ENCODE assay signal across 9 cellular contexts in the genomic region with DNA sequence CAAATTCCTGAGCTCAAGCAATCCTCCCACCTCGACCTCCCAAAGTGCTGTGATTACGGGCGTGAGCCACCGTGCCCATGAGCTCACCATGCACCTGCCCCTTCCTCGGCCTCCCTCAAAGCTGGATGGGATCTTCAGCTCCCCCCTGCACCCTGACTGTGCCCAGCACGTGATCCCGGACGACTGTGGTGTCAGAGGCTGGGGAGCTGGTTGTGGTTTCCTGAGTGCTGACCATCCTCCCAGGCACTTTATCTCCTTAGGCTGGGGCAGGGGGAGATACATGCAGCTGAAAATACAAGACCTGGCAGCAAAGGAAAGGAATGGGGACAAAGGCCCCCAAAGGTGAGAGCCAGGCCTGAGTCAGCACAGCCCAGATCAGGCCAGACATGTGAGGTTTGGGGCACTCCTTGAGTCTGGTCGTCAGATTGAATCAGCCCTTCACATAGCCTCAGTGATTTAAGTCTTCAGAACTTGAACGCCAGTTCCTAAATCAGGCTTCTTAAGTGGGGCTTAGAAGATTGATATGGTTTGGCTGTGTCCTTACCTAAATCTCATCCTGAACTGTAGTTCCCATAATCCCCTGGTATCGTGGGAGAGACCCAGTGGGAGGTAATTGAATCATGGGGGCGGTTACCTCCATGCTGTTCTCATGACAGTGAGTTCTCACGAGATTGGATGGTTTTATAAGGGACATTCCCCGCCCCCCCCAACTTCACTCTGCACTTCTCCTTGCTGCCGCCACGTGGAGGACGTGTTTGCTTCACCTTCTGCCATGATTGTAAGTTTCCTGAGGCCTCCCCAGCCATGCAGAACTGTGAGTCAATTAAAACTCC. TPM values are rescaled to one million over a fixed set of nuclear protein-coding genes. Genes with fewer than 3 reads are reported as not detected.
DNase-seq lines count a peak whose midpoint lies in the region; ATAC-seq and TF ChIP-seq lines count a peak whose summit lies in the region.
"Had no signal": no experiment of that assay in that cellular context is flagged by ENCODE, and none has a peak within 500 bp of the region (broad histone marks: within the 10 kb centered on the region; RNA-seq: fewer than 3 reads in every experiment).

No MANE protein-coding gene starts in this region.

- peaks cover 4% of the 10 kb centered on the region for H3K4me1 ChIP-seq in CD8-positive, alpha-beta T cell (ENCODE audit: insufficient read depth, low read length)
- H3K4me1 ChIP-seq in endodermal cell (ENCODE audit: control insufficient read depth, insufficient read depth, low read length) = peaks cover 7% of the 10 kb centered on the region

- DNase-seq in CD8-positive, alpha-beta T cell = peak in 1 of 7 experiments; percentile 42
- DNase-seq in T follicular helper cell (ENCODE audit: low read depth) (peak; percentile 7), endodermal cell (peak; percentile 89), NCI-H1417 treated with DMSO at 0.1 percent for 48 hours (lab: John Stamatoyannopoulos, UW) (no peak)
- peak; percentile 24 to 26 for DNase-seq in stimulated activated CD8-positive, alpha-beta memory T cell treated with anti-CD3 and anti-CD28 coated beads, Interleukin-15, amount 100 ng/mL, for 48 hours (ENCODE audit: low read depth in 2 of 2)

- peaks cover 4% of the 10 kb centered on the region for H3K27me3 Mint-ChIP-seq in CD8-positive, alpha-beta T cell (ENCODE audit: low read depth)
- H3K27me3 Mint-ChIP-seq in endodermal cell (ENCODE audit: insufficient read depth) = no peaks in the 10 kb centered on the region

- peaks cover 13% of the 10 kb centered on the region for H3K36me3 Mint-ChIP-seq in CD8-positive, alpha-beta T cell
- peaks cover 11% of the 10 kb centered on the region for H3K36me3 Mint-ChIP-seq in endodermal cell (ENCODE audit: low read depth)

- H3K4me3 ChIP-seq in CD8-positive, alpha-beta T cell (ENCODE audit: low read depth, low read length) = no peak overlapping the region
- H3K4me3 ChIP-seq in endodermal cell (ENCODE audit: low read length) = no peak overlapping the region

- peaks cover 2% of the 10 kb centered on the region for H3K4me1 Mint-ChIP-seq in CD8-positive, alpha-beta T cell (ENCODE audit: low read depth)
- peaks cover 4% of the 10 kb centered on the region for H3K4me1 Mint-ChIP-seq in endodermal cell

- POLR2A ChIA-PET in CD8-positive, alpha-beta T cell (lab: Charles Lee) = interaction anchor here (1.0 kb wide), 1 partner anchor 59 kb away, joined by 3 read pairs; no protein-coding TSS in a partner anchor

- no peaks in the 10 kb centered on the region for H3K27me3 ChIP-seq in CD8-positive, alpha-beta T cell (ENCODE audit: insufficient read depth, low read length)
- H3K27me3 ChIP-seq in endodermal cell (ENCODE audit: control insufficient read depth, insufficient read depth, low read length, poor library complexity, severe bottlenecking) = no peaks in the 10 kb centered on the region

- H3K27ac Mint-ChIP-seq in CD8-positive, alpha-beta T cell = no peak overlapping the region
- no peak overlapping the region for H3K27ac Mint-ChIP-seq in endodermal cell

- no peaks in the 10 kb centered on the region for H3K36me3 ChIP-seq in CD8-positive, alpha-beta T cell (ENCODE audit: insufficient read depth, low read length)
- peaks cover 4% of the 10 kb centered on the region for H3K36me3 ChIP-seq in endodermal cell (ENCODE audit: control insufficient read depth, insufficient read depth, low read length)

- no peak overlapping the region for H3K27ac ChIP-seq in CD8-positive, alpha-beta T cell (ENCODE audit: low read depth, low read length)
- no peak overlapping the region for H3K27ac ChIP-seq in endodermal cell (ENCODE audit: low read depth, low read length)
- H3K27ac ChIP-seq: thoracic aorta had no signal

- peak; percentile 53 for ATAC-seq in CD8-positive, alpha-beta T cell
- peak; percentile 34 for ATAC-seq in HG02642 (IDR thresholded peaks at IDR 0.05; ENCODE audit: poor library complexity, unreplicated experiment)
- ATAC-seq in HG02678 (IDR thresholded peaks at IDR 0.05; ENCODE audit: unreplicated experiment) = no peak
- no peak for ATAC-seq in HG03565 (IDR thresholded peaks at IDR 0.05; ENCODE audit: unreplicated experiment)

- WGBS in endodermal cell (ENCODE audit: insufficient coverage in 1 of 2, insufficient read length in 1 of 2), 2 experiments = 74 to 83% methylated on average over 10 to 17 of the region's 17 CpGs

- no peak overlapping the region for H3K9ac ChIP-seq in endodermal cell (ENCODE audit: extremely low read depth, low read length, poor library complexity, severe bottlenecking)

- CTCF ChIA-PET in CD8-positive, alpha-beta T cell (lab: Charles Lee) = interaction anchor here (0.6 to 12.8 kb wide), 24 partner anchors 10 to 100 kb away, joined by 3 to 295 read pairs (median 5); a partner anchor contains a TSS

- no peak for TF ChIP-seq CTCF in CD8-positive, alpha-beta T cell (IDR thresholded peaks at IDR 0.05)
- peak; percentile 17 for TF ChIP-seq CTCF in endodermal cell (conservative IDR thresholded peaks at IDR 0.05)

- H3K9me3 Mint-ChIP-seq in CD8-positive, alpha-beta T cell = no peaks in the 10 kb centered on the region
- H3K9me3 Mint-ChIP-seq in endodermal cell = peaks cover 5% of the 10 kb centered on the region

- no peak overlapping the region for H3K4me3 Mint-ChIP-seq in CD8-positive, alpha-beta T cell
- no peak overlapping the region for H3K4me3 Mint-ChIP-seq in endodermal cell

- H3K9me3 ChIP-seq in CD8-positive, alpha-beta T cell (ENCODE audit: low read length) = no peaks in the 10 kb centered on the region
- H3K9me3 ChIP-seq in endodermal cell (ENCODE audit: control insufficient read depth, low read length) = no peaks in the 10 kb centered on the region
- H3K9me3 ChIP-seq: thoracic aorta had no signal

- intact Hi-C loops in CD8-positive, alpha-beta T cell (cut with DNase I, micrococcal nuclease) = loop anchor here (1.0 to 5.0 kb wide), 5 partner anchors 62 to 454 kb away; no protein-coding TSS in a partner anchor

RNA-seq across cellular contexts. Expression of a gene that starts 35.8 kb away (rescaled TPM):
- 10 to 100 TPM; 19.6 to 20.7 TPM for total RNA-seq in CD8-positive, alpha-beta T cell
- total RNA-seq in endodermal cell = 10 to 100 TPM; 19.9 to 26.6 TPM
- 14.3 TPM for polyA plus RNA-seq in endodermal cell (2013, experiment 1 of 2)
- 15.7 TPM for polyA plus RNA-seq in endodermal cell (2013, experiment 2 of 2)

RNA-seq across cellular contexts. Expression of a gene that starts 59.0 kb away (rescaled TPM):
- total RNA-seq in CD8-positive, alpha-beta T cell = 10 to 100 TPM; 94.5 to 99.9 TPM
- 100 to 1,000 TPM; 373 to 472 TPM for total RNA-seq in endodermal cell
- polyA plus RNA-seq in endodermal cell (2013, experiment 1 of 2) = 576 TPM
- polyA plus RNA-seq in endodermal cell (2013, experiment 2 of 2) = 503 TPM

Comparison
In these comparisons a context has a peak if more than half of its experiments do, and no peak if none do; other contexts are left out.
1. ATAC-seq: peak in CD8-positive, alpha-beta T cell (single experiment) and HG02642 (single experiment); none in HG02678 (single experiment) and HG03565 (single experiment).